In genomic region chr3:57484563-57484962, GRCh38 we compare ENCODE assay signal across 21 cellular contexts. TPM values are rescaled to one million over a fixed set of nuclear protein-coding genes. Genes with fewer than 3 reads are reported as not detected.
DNase-seq lines count a peak whose midpoint lies in the region; ATAC-seq, FAIRE-seq and TF ChIP-seq lines count a peak whose summit lies in the region.
"Had no signal": no experiment of that assay in that cellular context is flagged by ENCODE, and none has a peak within 500 bp of the region (broad histone marks: within the 10 kb centered on the region; RNA-seq: fewer than 3 reads in every experiment).

No MANE protein-coding gene starts in this region.

- H3K27me3 ChIP-seq in PC-3 (ENCODE audit: low read length) (no peaks in the 10 kb centered on the region), psoas muscle (ENCODE audit: insufficient read depth in 3 of 3, low read length in 2 of 3) (no peaks in the 10 kb centered on the region)
- H3K27me3 ChIP-seq: BLaER1 treated with 17β-estradiol and CSF1 and Interleukin-3, amounts not matched to agents 10 nM and 100 nM had no signal

- H3K9me2 ChIP-seq in PC-3 (replicated peaks; ENCODE audit: low read length) = no peaks in the 10 kb centered on the region

- TF ChIP-seq CTCF in PC-3 (conservative IDR thresholded peaks at IDR 0.05; ENCODE audit: low read depth, low read length) (no peak), psoas muscle (IDR thresholded peaks at IDR 0.05) (no peak)

- 66 to 79% (median 76%) methylated on average over 1 of the region's 1 CpG for WGBS in psoas muscle, 3 donors

- H3K9me3 ChIP-seq in PC-3 (ENCODE audit: low read length) = no peaks in the 10 kb centered on the region
- H3K9me3 ChIP-seq in psoas muscle = no peaks in the 10 kb centered on the region
- H3K9me3 ChIP-seq: A549; BLaER1 treated with 17β-estradiol and CSF1 and Interleukin-3, amounts not matched to agents 10 nM and 100 nM; Caco-2 had no signal

- DNase-seq in H4 (ENCODE audit: low spot score) (peak; percentile 14), PC-3 (peak; percentile 6), psoas muscle (no peak), SW480 (ENCODE audit: low spot score) (no peak)
- DNase-seq: AML-193; Caco-2; Calu3; CD4-positive, alpha-beta T cell; CD8-positive, alpha-beta T cell; DMS79 treated with DMSO at 0.1 percent for 48 hours; GF-D8 had no signal

- no peaks in the 10 kb centered on the region for H3F3A ChIP-seq in PC-3 (ENCODE audit: low read length, unreplicated experiment)

- ATAC-seq in PC-3 (peak; percentile 67), psoas muscle (no peak), HG03571 (IDR thresholded peaks at IDR 0.05; ENCODE audit: unreplicated experiment) (no peak)
- ATAC-seq: A549; CD8-positive, alpha-beta T cell had no signal

- H4K20me1 ChIP-seq in PC-3 (ENCODE audit: low read length) = no peaks in the 10 kb centered on the region
- H4K20me1 ChIP-seq: BLaER1 treated with 17β-estradiol and CSF1 and Interleukin-3, amounts not matched to agents 10 nM and 100 nM had no signal

- no peak overlapping the region for H3K4me2 ChIP-seq in PC-3 (ENCODE audit: low read length)
- H3K4me2 ChIP-seq: A549; BLaER1 treated with 17β-estradiol and CSF1 and Interleukin-3, amounts not matched to agents 10 nM and 100 nM had no signal

- no peak overlapping the region for H2AFZ ChIP-seq in PC-3 (ENCODE audit: low read length)

- BruUV-seq in PC-3 (replicated peaks; lab: Mats Ljungman, UMichigan) = no TSS peak

- FAIRE-seq in endometrium (lab: Jason Lieb, UNC) = peak; percentile 61
- FAIRE-seq: A549, D721Med, G401.6, GM12891 had no signal

- no peaks in the 10 kb centered on the region for H3K79me2 ChIP-seq in PC-3 (ENCODE audit: low read length)

- H3K4me1 ChIP-seq in PC-3 (ENCODE audit: insufficient read depth, low read length) (no peaks in the 10 kb centered on the region), psoas muscle (no peaks in the 10 kb centered on the region)
- H3K4me1 ChIP-seq: A549; BLaER1 treated with 17β-estradiol and CSF1 and Interleukin-3, amounts not matched to agents 10 nM and 100 nM; Caco-2 had no signal

- H3K27ac ChIP-seq in PC-3 (ENCODE audit: low read length) = no peak overlapping the region
- no peak overlapping the region for H3K27ac ChIP-seq in psoas muscle
- H3K27ac ChIP-seq: A549; BLaER1 treated with 17β-estradiol and CSF1 and Interleukin-3, amounts not matched to agents 10 nM and 100 nM; C4-2B had no signal

- POLR2A ChIA-PET in PC-3 (lab: Charles Lee; ENCODE audit: unreplicated experiment) = no interaction called here

- no peak overlapping the region for H3K9ac ChIP-seq in PC-3 (ENCODE audit: low read length)
- H3K9ac ChIP-seq: BLaER1 treated with 17β-estradiol and CSF1 and Interleukin-3, amounts not matched to agents 10 nM and 100 nM had no signal

- H3K36me3 ChIP-seq in PC-3 (ENCODE audit: low read depth, low read length) (no peaks in the 10 kb centered on the region), psoas muscle (ENCODE audit: insufficient read depth in 1 of 2, low read depth in 1 of 2) (no peaks in the 10 kb centered on the region)
- H3K36me3 ChIP-seq: BLaER1 treated with 17β-estradiol and CSF1 and Interleukin-3, amounts not matched to agents 10 nM and 100 nM had no signal

- H3K4me3 ChIP-seq in PC-3 (ENCODE audit: low read length) = no peak overlapping the region
- no peak overlapping the region for H3K4me3 ChIP-seq in psoas muscle
- H3K4me3 ChIP-seq: A549; BLaER1 treated with 17β-estradiol and CSF1 and Interleukin-3, amounts not matched to agents 10 nM and 100 nM had no signal

- CTCF ChIA-PET in PC-3 (lab: Charles Lee) = no interaction called here

- intact Hi-C loops in PC-3 (cut with micrococcal nuclease) (loop anchor here (2.0 kb wide), 1 partner anchor 40 kb away; no protein-coding TSS in a partner anchor), psoas muscle (cut with DNase I) (no loop called here)

RNA-seq across cellular contexts. Expression of gene DNAH12, which starts 59.6 kb away (rescaled TPM):
- 0.06 TPM in 1 of 2 replicates, not detected in the other for total RNA-seq in H4 (2014; rRNA removed; shearing (Covaris generic))
- 0.07 TPM in 1 of 2 replicates, not detected in the other for total RNA-seq in PC-3 (2014; rRNA removed)
- under 1 TPM; 0.04 to 0.34 (median 0.08) TPM for total RNA-seq in psoas muscle
- under 1 TPM in 2 of 3 donors, not detected in 1; under 0.01 to 0.27 TPM for polyA plus RNA-seq in psoas muscle
- total RNA-seq: A172 had no signal
- polyA plus RNA-seq: BJ had no signal

Comparison
In these comparisons a context has a peak if more than half of its experiments do, and no peak if none do; other contexts are left out.
1. DNase-seq: peak in H4 (single experiment) and PC-3 (single experiment); none in psoas muscle (0 of 2) and SW480 (single experiment).